In genomic region chr15:29815000-29815704, GRCh38 we compare ENCODE assay signal across 9 cellular contexts. TPM values are rescaled to one million over a fixed set of nuclear protein-coding genes. Genes with fewer than 3 reads are reported as not detected.
DNase-seq lines count a peak whose midpoint lies in the region; ATAC-seq and TF ChIP-seq lines count a peak whose summit lies in the region.
"Had no signal": no experiment of that assay in that cellular context is flagged by ENCODE, and none has a peak within 500 bp of the region (broad histone marks: within the 10 kb centered on the region; RNA-seq: fewer than 3 reads in every experiment).

No MANE protein-coding gene starts in this region.

- H3K4me2 ChIP-seq in MM.1S (ENCODE audit: low read depth, low read length), result no peak overlapping the region

- H3K4me1 ChIP-seq in HEK293 (ENCODE audit: control insufficient read depth, insufficient read depth, low read length) (peaks cover 18% of the 10 kb centered on the region), RWPE2 (ENCODE audit: insufficient read depth, poor library complexity, severe bottlenecking) (peaks cover 68% of the 10 kb centered on the region), cardiac muscle cell (ENCODE audit: low read depth) (peaks cover 28% of the 10 kb centered on the region), MM.1S (ENCODE audit: low read length) (no peaks in the 10 kb centered on the region)

- CTCF ChIA-PET in HEK293 (lab: Yijun Ruan, JAX), result interaction anchor here (0.7 to 5.0 kb wide), 2 partner anchors 9 to 111 kb away, joined by 4 to 26 read pairs; no protein-coding TSS in a partner anchor

- no peak overlapping the region for H3K4me3 ChIP-seq in HEK293 (ENCODE audit: low read depth, low read length)
- H3K4me3 ChIP-seq in RWPE2 (ENCODE audit: severe bottlenecking), result no peak overlapping the region
- H3K4me3 ChIP-seq in cardiac muscle cell, result no peak overlapping the region
- no peak overlapping the region for H3K4me3 ChIP-seq in MM.1S (ENCODE audit: low read length)

- H3K27me3 ChIP-seq in RWPE2 (ENCODE audit: insufficient read depth, poor library complexity, severe bottlenecking), result no peaks in the 10 kb centered on the region
- no peaks in the 10 kb centered on the region for H3K27me3 ChIP-seq in cardiac muscle cell
- peaks cover 9% of the 10 kb centered on the region for H3K27me3 ChIP-seq in MM.1S (replicated peaks; ENCODE audit: insufficient read depth, low read length)

- TF ChIP-seq CTCF in HEK293 (tag by site-specific recombination; IDR thresholded peaks at IDR 0.05) (no peak), RWPE2 (IDR thresholded peaks at IDR 0.05; ENCODE audit: poor library complexity, severe bottlenecking) (peak; percentile 7), cardiac muscle cell (IDR thresholded peaks at IDR 0.05; ENCODE audit: low read depth, low read length) (no peak), MM.1S (IDR thresholded peaks at IDR 0.05; ENCODE audit: low read length) (no peak)

- no peak overlapping the region for H2AFZ ChIP-seq in MM.1S (ENCODE audit: low read length)

- POLR2A ChIA-PET in HEK293 (lab: Yijun Ruan, JAX), result no interaction called here

- no peaks in the 10 kb centered on the region for H4K20me1 ChIP-seq in MM.1S (ENCODE audit: insufficient read depth, low read length)

- H3F3A ChIP-seq in MM.1S (ENCODE audit: insufficient read depth, low read length), result no peaks in the 10 kb centered on the region

- DNase-seq in RWPE2 (ENCODE audit: low spot score), result no peak
- peak in 1 of 2 donors; percentile 35 for DNase-seq in cardiac muscle cell (ENCODE audit: low read depth in 1 of 2, low spot score in 1 of 2)
- DNase-seq in retina, result peak; percentile 22
- no peak for DNase-seq in MM.1S
- DNase-seq: NCI-H1417 had no signal

- 0 out of 2 replicates have a peak, but pooled peaks cover 3% of the 10 kb centered on the region for H3K79me2 ChIP-seq in MM.1S (ENCODE audit: low read length)

- H3K9ac ChIP-seq in MM.1S (ENCODE audit: low read length), result no peak overlapping the region

- H3K27ac ChIP-seq in HEK293 (ENCODE audit: extremely low read depth, low read depth, low read length), result peak overlapping the region; percentile 28; the same call in 1 of the 2 replicates
- peak overlapping the region; percentile 23 for H3K27ac ChIP-seq in RWPE2 (ENCODE audit: poor library complexity, severe bottlenecking)
- H3K27ac ChIP-seq in cardiac muscle cell, result peak overlapping the region; percentile 26
- H3K27ac ChIP-seq in MM.1S (ENCODE audit: low read length), result no peak overlapping the region

- ATAC-seq in RWPE2 (ENCODE audit: low read depth) (peak; percentile 70), HG03442 (IDR thresholded peaks at IDR 0.05; ENCODE audit: unreplicated experiment) (no peak), HG02588 (IDR thresholded peaks at IDR 0.05; ENCODE audit: unreplicated experiment) (no peak), HG03196 (IDR thresholded peaks at IDR 0.05; ENCODE audit: unreplicated experiment) (no peak)

- H3K9me3 ChIP-seq in HEK293 (ENCODE audit: control insufficient read depth, insufficient read depth, low read depth, low read length), result no peaks in the 10 kb centered on the region
- no peaks in the 10 kb centered on the region for H3K9me3 ChIP-seq in RWPE2 (ENCODE audit: severe bottlenecking)
- no peaks in the 10 kb centered on the region for H3K9me3 ChIP-seq in cardiac muscle cell (ENCODE audit: low read depth)
- H3K9me3 ChIP-seq in MM.1S (replicated peaks; ENCODE audit: insufficient read depth, low read length), result no peaks in the 10 kb centered on the region

- H3K36me3 ChIP-seq in HEK293 (ENCODE audit: control insufficient read depth in 2 of 2, insufficient read depth in 1 of 2, low read length in 2 of 2), result no peaks in the 10 kb centered on the region
- H3K36me3 ChIP-seq in RWPE2 (ENCODE audit: low read depth), result peaks cover 28% of the 10 kb centered on the region
- no peaks in the 10 kb centered on the region for H3K36me3 ChIP-seq in cardiac muscle cell
- no peaks in the 10 kb centered on the region for H3K36me3 ChIP-seq in MM.1S (replicated peaks; ENCODE audit: insufficient read depth, low read length)

- no peaks in the 10 kb centered on the region for H3K9me2 ChIP-seq in MM.1S (replicated peaks; ENCODE audit: insufficient read depth, low read length)

TF ChIP-seq in HEK293, 187 proteins besides CTCF, POLR2A, EP300 and RAD21 (continues in another document):
- no peak for TF ChIP-seq ZNF223 (tag by site-specific recombination; IDR thresholded peaks at IDR 0.05)
- peak; percentile 93 for TF ChIP-seq FEZF1 (tag by site-specific recombination; IDR thresholded peaks at IDR 0.05)
- TF ChIP-seq ZSCAN30 (tag by site-specific recombination; IDR thresholded peaks at IDR 0.05), result no peak
- no peak for TF ChIP-seq ZNF211 (tag by site-specific recombination; IDR thresholded peaks at IDR 0.05; ENCODE audit: low read depth)
- TF ChIP-seq MYNN (tag by site-specific recombination; IDR thresholded peaks at IDR 0.05; ENCODE audit: borderline replicate concordance), result no peak
- TF ChIP-seq ZNF23 (tag by site-specific recombination; IDR thresholded peaks at IDR 0.05; ENCODE audit: borderline replicate concordance), result no peak
- TF ChIP-seq ZNF513 (tag by site-specific recombination; IDR thresholded peaks at IDR 0.05), result no peak
- TF ChIP-seq ZBTB44 (tag by site-specific recombination; IDR thresholded peaks at IDR 0.05), result no peak
- no peak for TF ChIP-seq ZNF335 (tag by site-specific recombination; conservative IDR thresholded peaks at IDR 0.05)
- TF ChIP-seq GLI2 (tag by site-specific recombination; IDR thresholded peaks at IDR 0.05; ENCODE audit: borderline replicate concordance, low read depth), result no peak
- no peak for TF ChIP-seq PRDM4 (tag by site-specific recombination; IDR thresholded peaks at IDR 0.05)
- TF ChIP-seq SP2 (tag by site-specific recombination; IDR thresholded peaks at IDR 0.05), result no peak
- TF ChIP-seq ZSCAN23 (tag by site-specific recombination; IDR thresholded peaks at IDR 0.05), result no peak
- no peak for TF ChIP-seq PRDM6 (tag by site-specific recombination; IDR thresholded peaks at IDR 0.05)

RNA-seq across cellular contexts. Expression of gene TJP1, which starts 7.1 kb away (rescaled TPM):
- 76.2 and 93.9 TPM in 2 replicates for total RNA-seq in cardiac muscle cell
- polyA plus RNA-seq in cardiac muscle cell, result 66.6 and 69.4 TPM in 2 replicates
